In genomic region chr13:60448907-60449510, GRCh38 we compare ENCODE assay signal across 8 cellular contexts. TPM values are rescaled to one million over a fixed set of nuclear protein-coding genes. Genes with fewer than 3 reads are reported as not detected.
A peak's percentile ranks its signal among the peaks of the same experiment; 100 is the strongest.
DNase-seq lines count a peak whose midpoint lies in the region; ATAC-seq and TF ChIP-seq lines count a peak whose summit lies in the region.

No MANE protein-coding gene starts in this region.

- DNase-seq in AML-193 (lab: John Stamatoyannopoulos, UW) (peak; percentile 45 to 58), NCI-H226 (peak; percentile 20), T47D (ENCODE audit: low read depth in 1 of 2, low spot score in 1 of 2) (peak; percentile 7 to 48), left kidney (ENCODE audit: low read depth, low spot score) (peak; percentile 73), activated gamma-delta T cell (lab: John Stamatoyannopoulos, UW) (no peak), omental fat pad (ENCODE audit: low spot score) (no peak)

- in situ Hi-C loops in T47D (cut with HindIII; ENCODE audit: low pct_unique_long_range_greater_than_20kb, low sequenced_read_pairs) = no loop called here

- ATAC-seq in GM18502 (IDR thresholded peaks at IDR 0.05; ENCODE audit: poor library complexity, unreplicated experiment) (peak; percentile 90), HG02938 (IDR thresholded peaks at IDR 0.05; ENCODE audit: unreplicated experiment) (peak; percentile 85), omental fat pad (ENCODE audit: low FRiP score) (no peak)

- TF ChIP-seq CTCF in omental fat pad (IDR thresholded peaks at IDR 0.05) = no peak

RNA-seq across cellular contexts. Expression of gene TDRD3, which starts 52.0 kb away (rescaled TPM):
- total RNA-seq in omental fat pad = 10 to 100 TPM; 16.9 to 36.4 (median 20.7) TPM

Comparison
In these comparisons a context has a peak if more than half of its experiments do, and no peak if none do; other contexts are left out.
1. DNase-seq: peak in AML-193 (2 of 2), NCI-H226 (single experiment), T47D (2 of 2) and left kidney (single experiment); none in activated gamma-delta T cell (single experiment) and omental fat pad (single experiment).